Comparison of ENCODE assay signal across 16 cellular contexts in genomic region chr13:93217701-93218100, GRCh38. TPM values are rescaled to one million over a fixed set of nuclear protein-coding genes. Genes with fewer than 3 reads are reported as not detected.
DNase-seq lines count a peak whose midpoint lies in the region; ATAC-seq and TF ChIP-seq lines count a peak whose summit lies in the region.
"Had no signal": no experiment of that assay in that cellular context is flagged by ENCODE, and none has a peak within 500 bp of the region (broad histone marks: within the 10 kb centered on the region; RNA-seq: fewer than 3 reads in every experiment).

No MANE protein-coding gene starts in this region.

- CTCF ChIA-PET in A673 (lab: Charles Lee): no interaction called here

- H3K4me1 ChIP-seq in A673 (ENCODE audit: insufficient read depth, low read length, poor library complexity, severe bottlenecking) (peaks cover 16% of the 10 kb centered on the region), fibroblast of lung (ENCODE audit: control insufficient read depth, extremely low read depth, insufficient read depth, low read length) (no peaks in the 10 kb centered on the region)
- H3K4me1 ChIP-seq: suprapubic skin had no signal

- peak overlapping the region; percentile 20 for H2AFZ ChIP-seq in fibroblast of lung (ENCODE audit: low read length)

- H3K36me3 ChIP-seq in A673 (ENCODE audit: insufficient read depth, low read length, poor library complexity, severe bottlenecking) (no peaks in the 10 kb centered on the region), H7 (replicated peaks; ENCODE audit: control insufficient read depth, insufficient read depth, low read length) (no peaks in the 10 kb centered on the region), fibroblast of lung (ENCODE audit: control insufficient read depth, insufficient read depth, low read length) (no peaks in the 10 kb centered on the region)
- H3K36me3 ChIP-seq: suprapubic skin had no signal

- H3K9ac ChIP-seq in fibroblast of lung (ENCODE audit: insufficient read depth, low read length): no peak overlapping the region

- POLR2A ChIA-PET in A673 (lab: Charles Lee; ENCODE audit: low non-redundant PET): interaction anchor here (0.6 kb wide), 1 partner anchor 12 kb away, joined by 3 read pairs; no protein-coding TSS in a partner anchor

- no TSS peak for BruUV-seq in A673 (replicated peaks; lab: Mats Ljungman, UMichigan)

- DNase-seq in A673 (ENCODE audit: low spot score) (peak; percentile 41), H7 (no peak), NCI-H69 (lab: John Stamatoyannopoulos, UW) (peak; percentile 79), fibroblast of lung (ENCODE audit: low read depth in 2 of 2) (peak; percentile 40), NCI-H2196 (lab: John Stamatoyannopoulos, UW; ENCODE audit: unreplicated experiment) (no peak), dorsolateral prefrontal cortex (no peak), superior temporal gyrus (ENCODE audit: extremely low spot score) (no peak)
- DNase-seq: activated CD4-positive, CD25-positive, alpha-beta regulatory T cell; Calu3; naive B cell; NCI-H2107; stimulated activated CD4-positive, alpha-beta T cell treated with anti-CD3 and anti-CD28 coated beads, Interleukin-12 subunit alpha, Interleukin-12 subunit beta, amount 100 ng/mL, for 4 hours had no signal

- H4K20me1 ChIP-seq in fibroblast of lung (ENCODE audit: control insufficient read depth, extremely low read depth, insufficient read depth, low read length): no peaks in the 10 kb centered on the region

- no peak for ATAC-seq in HG03159 (IDR thresholded peaks at IDR 0.05; ENCODE audit: unreplicated experiment)
- ATAC-seq: activated naive CD4-positive, alpha-beta T cell treated with anti-CD3 and anti-CD28 coated beads, Interleukin-2, amount 50 U/mL, for 72 hours had no signal

- intact Hi-C loops in A673 (cut with micrococcal nuclease; ENCODE audit: unreplicated experiment): no loop called here
- intact Hi-C loops in dorsolateral prefrontal cortex (cut with DNase I): no loop called here

- H3K4me2 ChIP-seq in fibroblast of lung (ENCODE audit: extremely low read depth, insufficient read depth, low read length): no peak overlapping the region

- TF ChIP-seq CTCF in A673 (conservative IDR thresholded peaks at IDR 0.05; ENCODE audit: low read depth, low read length) (no peak), fibroblast of lung (conservative IDR thresholded peaks at IDR 0.05 in 1 of 2, IDR thresholded peaks at IDR 0.05 in 1 of 2; ENCODE audit: low read depth in 1 of 2, low read length in 2 of 2) (no peak), dorsolateral prefrontal cortex (IDR thresholded peaks at IDR 0.05 in 54 of 56, conservative IDR thresholded peaks at IDR 0.05 in 2 of 56; ENCODE audit: low read depth in 1 of 56, partially characterized antibody in 56 of 56) (no peak)

- H3K27me3 ChIP-seq in A673 (replicated peaks; ENCODE audit: insufficient read depth, low read depth, low read length, poor library complexity) (no peaks in the 10 kb centered on the region), H7 (ENCODE audit: control insufficient read depth, insufficient read depth, low read length) (no peaks in the 10 kb centered on the region), fibroblast of lung (ENCODE audit: control insufficient read depth, insufficient read depth, low read length) (no peaks in the 10 kb centered on the region), dorsolateral prefrontal cortex (no peaks in the 10 kb centered on the region)
- H3K27me3 ChIP-seq: suprapubic skin had no signal

- H3K4me3 ChIP-seq in A673 (ENCODE audit: low read depth, low read length, poor library complexity, severe bottlenecking): no peak overlapping the region
- peak overlapping the region; percentile 10 for H3K4me3 ChIP-seq in H7 (ENCODE audit: insufficient read depth, low read depth, low read length)
- no peak overlapping the region for H3K4me3 ChIP-seq in fibroblast of lung (replicated peaks in 1 of 4; ENCODE audit: control extremely low read depth in 1 of 4, insufficient read depth in 1 of 4, low read depth in 3 of 4, low read length in 4 of 4)
- no peak overlapping the region for H3K4me3 ChIP-seq in dorsolateral prefrontal cortex
- H3K4me3 ChIP-seq: suprapubic skin had no signal

- H3K79me2 ChIP-seq in fibroblast of lung (ENCODE audit: control insufficient read depth, insufficient read depth, low read length): no peaks in the 10 kb centered on the region

- peak overlapping the region; percentile 49 for H3K27ac ChIP-seq in A673 (ENCODE audit: low read depth, low read length, poor library complexity, severe bottlenecking)
- no peak overlapping the region for H3K27ac ChIP-seq in fibroblast of lung (ENCODE audit: insufficient read depth, low read length)
- H3K27ac ChIP-seq in dorsolateral prefrontal cortex: no peak overlapping the region
- H3K27ac ChIP-seq: suprapubic skin had no signal

- no peaks in the 10 kb centered on the region for H3K9me3 ChIP-seq in A673 (ENCODE audit: low read depth, low read length, poor library complexity, severe bottlenecking)
- no peaks in the 10 kb centered on the region for H3K9me3 ChIP-seq in fibroblast of lung (ENCODE audit: control insufficient read depth, insufficient read depth, low read depth, low read length)
- H3K9me3 ChIP-seq: suprapubic skin had no signal

RNA-seq across cellular contexts. Expression of gene GPC6, which starts 8.9 kb away (rescaled TPM):
- total RNA-seq in A673 (2021) (23.3 and 23.4 TPM in 2 replicates), fibroblast of lung (33.7 and 50.3 TPM in 2 replicates), dorsolateral prefrontal cortex (1 to 10 TPM; 1.7 to 7.1 (median 3.1) TPM)
- 63.7 and 77.2 TPM in 2 replicates for total RNA-seq in H7 (2014; rRNA removed; shearing (Covaris generic))
- 11.2 and 24.9 TPM in 2 replicates for polyA plus RNA-seq in fibroblast of lung
- 8.2 and 18.1 TPM in 2 replicates for polyA plus RNA-seq in fibroblast of lung (2012)
- polyA minus RNA-seq in fibroblast of lung (ENCODE audit: low replicate concordance): 8.4 and 42.6 TPM in 2 replicates
- total RNA-seq: activated naive CD4-positive, alpha-beta T cell treated with anti-CD3 and anti-CD28 coated beads, Interleukin-2, amount 50 U/mL, for 72 hours; Calu3; OCI-LY7 had no signal

Comparison
In these comparisons a context has a peak if more than half of its experiments do, and no peak if none do; other contexts are left out.
1. DNase-seq: peak in A673 (single experiment), NCI-H69 (single experiment) and fibroblast of lung (2 of 2); none in H7 (single experiment), NCI-H2196 (single experiment), dorsolateral prefrontal cortex (0 of 10) and superior temporal gyrus (single experiment).